27 cellular contexts compared by ENCODE assay signal in the genomic region with DNA sequence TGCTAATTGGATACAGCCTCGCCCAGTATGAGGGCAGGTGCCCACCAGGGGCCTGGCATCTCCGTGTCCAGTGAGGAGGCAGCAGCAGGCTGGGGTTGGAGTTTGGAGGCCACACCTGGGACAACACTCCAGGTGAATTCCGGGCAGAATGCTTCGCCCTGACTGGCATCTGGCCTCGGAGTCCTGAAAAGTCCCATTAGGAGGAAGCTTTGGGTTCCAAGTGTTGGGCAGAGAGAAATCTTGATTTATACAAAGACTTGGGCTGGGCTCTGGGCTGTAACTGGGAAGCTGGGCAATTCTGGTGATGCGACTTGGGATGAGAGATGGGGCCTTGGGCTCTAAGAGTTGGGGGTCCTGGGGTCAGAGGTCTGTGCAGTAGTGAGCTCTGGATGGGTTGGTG. TPM values are rescaled to one million over a fixed set of nuclear protein-coding genes. Genes with fewer than 3 reads are reported as not detected.
"Had no signal": no experiment of that assay in that cellular context is flagged by ENCODE, and none has a peak within 500 bp of the region (broad histone marks: within the 10 kb centered on the region; RNA-seq: fewer than 3 reads in every experiment).

No MANE protein-coding gene starts in this region.

- H3K4me3 ChIP-seq: cardiac muscle cell, esophagus squamous epithelium, left lung, psoas muscle, skin epidermis, thyroid gland had no signal

- H3K36me3 Mint-ChIP-seq: immature natural killer cell; natural killer cell; stimulated activated naive B cell treated with anti-CD40 and anti-IgM and Interleukin-4, amounts not matched to agents 10 μg/mL and 1 μg/mL and 100 μg/mL, for 72 hours had no signal

- H3K4me1 Mint-ChIP-seq: immature natural killer cell; natural killer cell; stimulated activated naive B cell treated with anti-CD40 and anti-IgM and Interleukin-4, amounts not matched to agents 10 μg/mL and 1 μg/mL and 100 μg/mL, for 72 hours; stimulated activated naive CD8-positive, alpha-beta T cell treated with anti-CD3 and anti-CD28 coated beads, Interleukin-15, amount 100 ng/mL, for 72 hours had no signal

- DNase-seq: cortex of kidney; effector CD4-positive, alpha-beta T cell; erythroblast; esophagus squamous epithelium; foreskin melanocyte; glutamatergic neuron; hypothalamus; immature natural killer cell; left lung; mesenchymal stem cell; natural killer cell; psoas muscle; right cardiac atrium; stimulated activated CD4-positive, alpha-beta T cell treated with anti-CD3 and anti-CD28 coated beads, Interleukin-15, amount 100 ng/mL, for 24 hours; stimulated activated CD4-positive, alpha-beta T cell treated with anti-CD3 and anti-CD28 coated beads, Interleukin-2, amount 100 ng/mL, for 48 hours; stimulated activated naive B cell treated with anti-CD40 and anti-IgM and Interleukin-4, amounts not matched to agents 10 μg/mL and 1 μg/mL and 100 μg/mL, for 72 hours; stimulated activated naive CD8-positive, alpha-beta T cell treated with anti-CD3 and anti-CD28 coated beads, Interleukin-15, amount 100 ng/mL, for 72 hours; thyroid gland; trophoblast cell had no signal

- H3K4me3 Mint-ChIP-seq: immature natural killer cell; natural killer cell; stimulated activated naive B cell treated with anti-CD40 and anti-IgM and Interleukin-4, amounts not matched to agents 10 μg/mL and 1 μg/mL and 100 μg/mL, for 72 hours; stimulated activated naive CD8-positive, alpha-beta T cell treated with anti-CD3 and anti-CD28 coated beads, Interleukin-15, amount 100 ng/mL, for 72 hours had no signal

- H3K27ac ChIP-seq: cardiac muscle cell, esophagus squamous epithelium, left lung, psoas muscle, skin epidermis, thyroid gland had no signal

- ATAC-seq: left lung; natural killer cell; psoas muscle; right cardiac atrium; stimulated activated naive B cell treated with anti-CD40 and anti-IgM and Interleukin-4, amounts not matched to agents 10 μg/mL and 1 μg/mL and 100 μg/mL, for 72 hours; stimulated activated naive CD8-positive, alpha-beta T cell treated with anti-CD3 and anti-CD28 coated beads, Interleukin-15, amount 100 ng/mL, for 72 hours had no signal

- H3K9me3 Mint-ChIP-seq: immature natural killer cell; natural killer cell; stimulated activated naive CD8-positive, alpha-beta T cell treated with anti-CD3 and anti-CD28 coated beads, Interleukin-15, amount 100 ng/mL, for 72 hours had no signal

- H3K27ac Mint-ChIP-seq: immature natural killer cell; natural killer cell; stimulated activated naive B cell treated with anti-CD40 and anti-IgM and Interleukin-4, amounts not matched to agents 10 μg/mL and 1 μg/mL and 100 μg/mL, for 72 hours had no signal

RNA-seq across cellular contexts. Expression of a gene that starts 48.1 kb away (rescaled TPM):
- total RNA-seq: dermis microvascular lymphatic vessel endothelial cell, lung microvascular endothelial cell, myocyte, osteocyte had no signal
- polyA plus RNA-seq: keratinocyte, neural cell had no signal
